Comparison of ENCODE assay signal across 1 cellular context in the genomic region with DNA sequence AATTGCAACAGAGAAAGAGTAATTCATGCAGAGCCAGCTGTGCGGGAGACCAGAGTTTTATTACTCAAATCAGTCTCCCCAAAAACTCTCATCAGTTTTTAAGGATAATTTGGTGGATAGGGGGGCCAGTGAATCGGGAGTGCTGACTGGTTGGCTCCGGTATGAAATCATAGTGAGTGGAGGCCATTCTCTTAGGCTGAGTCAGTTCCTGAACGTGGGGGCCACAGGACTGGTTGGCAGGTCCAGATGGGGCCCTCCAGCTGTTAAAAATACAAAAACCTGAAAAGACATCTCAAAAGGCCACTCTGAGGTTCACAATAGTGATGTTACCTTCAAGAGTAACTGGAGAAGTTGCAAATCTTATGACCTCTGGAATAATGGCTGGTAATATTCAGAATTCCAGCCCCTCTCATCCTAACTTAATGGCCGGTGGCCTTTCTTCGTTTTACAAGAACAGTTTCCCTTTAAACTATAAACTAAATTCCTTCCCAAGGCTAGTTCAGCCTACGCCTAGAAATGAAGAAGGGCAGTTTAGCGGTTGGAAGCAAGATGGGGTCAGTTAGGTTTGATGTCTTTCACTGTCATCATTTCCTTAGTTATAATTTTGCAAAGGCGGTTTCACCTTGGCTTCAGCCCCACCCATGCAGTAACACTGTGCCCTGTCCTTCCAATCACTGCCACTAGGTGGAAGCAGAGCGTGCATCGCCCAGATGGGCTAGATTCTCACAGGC.
TF ChIP-seq lines count a peak whose summit lies in the region.

No MANE protein-coding gene starts in this region.

TF ChIP-seq in K562, 482 proteins besides CTCF, POLR2A, EP300 and RAD21 (continued from another document):
- TF ChIP-seq, protein P1, sequence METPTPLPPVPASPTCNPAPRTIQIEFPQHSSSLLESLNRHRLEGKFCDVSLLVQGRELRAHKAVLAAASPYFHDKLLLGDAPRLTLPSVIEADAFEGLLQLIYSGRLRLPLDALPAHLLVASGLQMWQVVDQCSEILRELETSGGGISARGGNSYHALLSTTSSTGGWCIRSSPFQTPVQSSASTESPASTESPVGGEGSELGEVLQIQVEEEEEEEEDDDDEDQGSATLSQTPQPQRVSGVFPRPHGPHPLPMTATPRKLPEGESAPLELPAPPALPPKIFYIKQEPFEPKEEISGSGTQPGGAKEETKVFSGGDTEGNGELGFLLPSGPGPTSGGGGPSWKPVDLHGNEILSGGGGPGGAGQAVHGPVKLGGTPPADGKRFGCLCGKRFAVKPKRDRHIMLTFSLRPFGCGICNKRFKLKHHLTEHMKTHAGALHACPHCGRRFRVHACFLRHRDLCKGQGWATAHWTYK (CRISPR knock-in tag; IDR thresholded peaks at IDR 0.05): peak; percentile 76; the same call in 1 of the 2 replicates
- TF ChIP-seq ZBTB8A (IDR thresholded peaks at IDR 0.05; ENCODE audit: partially characterized antibody): no peak
TF ChIP-seq in K562: peak in this region for 53.
